8 cellular contexts compared by ENCODE assay signal in genomic region chr6:143940011-143940597, GRCh38.
DNase-seq lines count a peak whose midpoint lies in the region; ATAC-seq, FAIRE-seq and TF ChIP-seq lines count a peak whose summit lies in the region.

No MANE protein-coding gene starts in this region.

- TF ChIP-seq CTCF in Calu3 (IDR thresholded peaks at IDR 0.05; ENCODE audit: unreplicated experiment): peak; percentile 31
- peak; percentile 70 for TF ChIP-seq CTCF in fibroblast of the aortic adventitia (IDR thresholded peaks at IDR 0.05; ENCODE audit: insufficient read depth, low read length)

- intact Hi-C loops in Calu3 (cut with micrococcal nuclease; ENCODE audit: unreplicated experiment): loop anchor here (1.0 to 10.0 kb wide), 2 partner anchors 73 to 155 kb away; partner anchors contain the start of gene SF3B5

- CTCF ChIA-PET in Calu3 (lab: Charles Lee): interaction anchor here (0.6 to 1.9 kb wide), 4 partner anchors 44 to 365 kb away, joined by 3 to 12 read pairs (median 4); no protein-coding TSS in a partner anchor

- BruUV-seq in Calu3 (replicated peaks; lab: Mats Ljungman, UMichigan): no TSS peak

- peak; percentile 91 for FAIRE-seq in GM19239 (lab: Jason Lieb, UNC)

- H3K27me3 Mint-ChIP-seq in Calu3 (ENCODE audit: unreplicated experiment): no peaks in the 10 kb centered on the region

- H3K27ac Mint-ChIP-seq in Calu3 (ENCODE audit: unreplicated experiment): no peak overlapping the region

- H3K4me3 ChIP-seq in fibroblast of the aortic adventitia (ENCODE audit: low read depth, low read length): no peak overlapping the region

- peak; percentile 64 for DNase-seq in Calu3
- peak; percentile 59 for DNase-seq in GM19239 (ENCODE audit: insufficient read length, low spot score)
- DNase-seq in NCI-H748 treated with DMSO at 0.1 percent for 48 hours (lab: John Stamatoyannopoulos, UW): peak; percentile 13
- DNase-seq in activated T-cell treated with anti-CD3 and anti-CD28 coated beads for 1 hour (ENCODE audit: low read depth): peak; percentile 26
- peak; percentile 46 for DNase-seq in fibroblast of the aortic adventitia (ENCODE audit: low read depth)
- DNase-seq in stimulated activated CD4-positive, alpha-beta T cell treated with anti-CD3 and anti-CD28 coated beads, Interleukin-15, amount 100 ng/mL, for 48 hours (ENCODE audit: low read depth in 2 of 2): peak; percentile 17 to 38
- no peak for DNase-seq in NCI-H2196 (lab: John Stamatoyannopoulos, UW; ENCODE audit: unreplicated experiment)

- no peaks in the 10 kb centered on the region for H3K36me3 Mint-ChIP-seq in Calu3 (ENCODE audit: insufficient read depth, unreplicated experiment)

- no peak overlapping the region for H3K4me3 Mint-ChIP-seq in Calu3 (ENCODE audit: low read depth, unreplicated experiment)

- peak; percentile 100 for ATAC-seq in HG03159 (IDR thresholded peaks at IDR 0.05; ENCODE audit: unreplicated experiment)

- no peaks in the 10 kb centered on the region for H3K4me1 Mint-ChIP-seq in Calu3 (ENCODE audit: low read depth, unreplicated experiment)

- no peaks in the 10 kb centered on the region for H3K9me3 Mint-ChIP-seq in Calu3 (ENCODE audit: low read depth, unreplicated experiment)
